Comparison of ENCODE assay signal across 1 cellular context in the genomic region with DNA sequence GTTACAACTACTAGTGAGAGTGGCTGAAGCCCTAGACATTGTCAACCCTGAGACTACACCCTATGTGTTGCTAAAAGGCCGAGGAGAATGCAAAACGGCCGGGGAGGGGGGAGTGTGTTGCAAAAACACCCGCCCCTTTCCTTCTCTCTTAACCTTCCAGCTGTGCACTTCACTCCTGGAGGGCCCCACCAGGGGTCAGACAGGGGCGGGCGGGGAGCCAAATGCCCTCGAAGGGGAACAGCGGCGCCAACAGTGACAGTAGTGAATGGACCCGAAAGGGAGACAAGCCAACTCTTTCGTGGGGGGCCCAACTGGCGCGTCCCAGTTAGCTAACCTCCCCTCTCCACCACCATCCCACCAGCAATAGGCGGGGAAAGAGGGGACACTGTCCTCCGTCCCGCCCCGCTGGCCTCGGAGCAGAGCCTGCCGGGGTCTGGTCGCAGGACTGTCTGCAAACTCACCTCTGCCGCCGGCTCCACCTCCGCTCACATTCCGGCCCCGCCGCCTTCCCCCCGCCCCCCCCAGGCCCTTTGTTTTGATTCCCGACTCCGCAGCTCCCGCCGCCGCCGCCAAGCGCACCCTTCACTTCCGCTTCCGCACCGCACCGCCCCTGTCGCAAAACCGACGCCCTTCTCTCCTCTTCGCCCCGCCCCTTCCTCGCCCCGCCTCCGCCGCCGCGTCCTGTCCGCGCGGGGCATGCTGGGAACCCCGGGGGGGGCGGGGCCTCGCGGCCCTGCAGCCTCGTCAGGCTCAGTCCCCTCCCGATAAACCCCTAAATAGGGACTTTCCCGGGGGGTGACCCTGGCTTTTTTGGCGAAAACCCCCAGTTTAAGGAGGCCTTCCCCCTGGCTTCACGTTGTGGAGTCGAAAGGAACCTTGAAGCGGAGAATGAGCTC.
TF ChIP-seq lines count a peak whose summit lies in the region.

A gene with protein sequence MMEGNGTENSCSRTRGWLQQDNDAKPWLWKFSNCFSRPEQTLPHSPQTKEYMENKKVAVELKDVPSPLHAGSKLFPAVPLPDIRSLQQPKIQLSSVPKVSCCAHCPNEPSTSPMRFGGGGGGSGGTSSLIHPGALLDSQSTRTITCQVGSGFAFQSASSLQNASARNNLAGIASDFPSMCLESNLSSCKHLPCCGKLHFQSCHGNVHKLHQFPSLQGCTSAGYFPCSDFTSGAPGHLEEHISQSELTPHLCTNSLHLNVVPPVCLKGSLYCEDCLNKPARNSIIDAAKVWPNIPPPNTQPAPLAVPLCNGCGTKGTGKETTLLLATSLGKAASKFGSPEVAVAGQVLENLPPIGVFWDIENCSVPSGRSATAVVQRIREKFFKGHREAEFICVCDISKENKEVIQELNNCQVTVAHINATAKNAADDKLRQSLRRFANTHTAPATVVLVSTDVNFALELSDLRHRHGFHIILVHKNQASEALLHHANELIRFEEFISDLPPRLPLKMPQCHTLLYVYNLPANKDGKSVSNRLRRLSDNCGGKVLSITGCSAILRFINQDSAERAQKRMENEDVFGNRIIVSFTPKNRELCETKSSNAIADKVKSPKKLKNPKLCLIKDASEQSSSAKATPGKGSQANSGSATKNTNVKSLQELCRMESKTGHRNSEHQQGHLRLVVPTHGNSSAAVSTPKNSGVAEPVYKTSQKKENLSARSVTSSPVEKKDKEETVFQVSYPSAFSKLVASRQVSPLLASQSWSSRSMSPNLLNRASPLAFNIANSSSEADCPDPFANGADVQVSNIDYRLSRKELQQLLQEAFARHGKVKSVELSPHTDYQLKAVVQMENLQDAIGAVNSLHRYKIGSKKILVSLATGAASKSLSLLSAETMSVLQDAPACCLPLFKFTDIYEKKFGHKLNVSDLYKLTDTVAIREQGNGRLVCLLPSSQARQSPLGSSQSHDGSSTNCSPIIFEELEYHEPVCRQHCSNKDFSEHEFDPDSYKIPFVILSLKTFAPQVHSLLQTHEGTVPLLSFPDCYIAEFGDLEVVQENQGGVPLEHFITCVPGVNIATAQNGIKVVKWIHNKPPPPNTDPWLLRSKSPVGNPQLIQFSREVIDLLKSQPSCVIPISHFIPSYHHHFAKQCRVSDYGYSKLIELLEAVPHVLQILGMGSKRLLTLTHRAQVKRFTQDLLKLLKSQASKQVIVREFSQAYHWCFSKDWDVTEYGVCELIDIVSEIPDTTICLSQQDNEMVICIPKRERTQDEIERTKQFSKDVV (N-terminal part only) (minus strand): TSS at position 598 of the 896 bp plus-strand sequence. CDS start 3,921 bp downstream, outside the sequence.

TF ChIP-seq in GM12878, 131 proteins besides CTCF, POLR2A, EP300 and RAD21 (continued from another document and continues in another):
- TF ChIP-seq ATF7 (IDR thresholded peaks at IDR 0.05; ENCODE audit: low read depth): peak; percentile 87
- TF ChIP-seq ZNF622 (IDR thresholded peaks at IDR 0.05): no peak
- TF ChIP-seq NR2C2 (IDR thresholded peaks at IDR 0.05; ENCODE audit: borderline replicate concordance, control insufficient read depth, insufficient read length, low read depth): no peak
- TF ChIP-seq CHD2 (IDR thresholded peaks at IDR 0.05; ENCODE audit: borderline replicate concordance, low read depth, low read length): peak; percentile 51; the same call in 1 of the 2 replicates
- no peak for TF ChIP-seq SMC3 (IDR thresholded peaks at IDR 0.05; ENCODE audit: borderline replicate concordance, low read length)
- TF ChIP-seq PML (IDR thresholded peaks at IDR 0.05; ENCODE audit: low read length): peak; percentile 79; the same call in 1 of the 2 replicates
- peak; percentile 38; the same call in 1 of the 2 replicates for TF ChIP-seq RB1 (IDR thresholded peaks at IDR 0.05; ENCODE audit: borderline replicate concordance)
- 0 out of 4 replicates have a peak, but pooled peaks of 1 of the 2 experiments have one; percentile 23 for TF ChIP-seq SRF (IDR thresholded peaks at IDR 0.05; ENCODE audit: low read depth in 2 of 2, low read length in 2 of 2)
- TF ChIP-seq NRF1 (conservative IDR thresholded peaks at IDR 0.05; ENCODE audit: low read depth, low read length): no peak
- no peak for TF ChIP-seq NFIC (IDR thresholded peaks at IDR 0.05; ENCODE audit: low read depth, low read length)
- peak; percentile 25; the same call in 1 of the 2 replicates for TF ChIP-seq CREM (IDR thresholded peaks at IDR 0.05; ENCODE audit: low read depth)
- TF ChIP-seq ZSCAN29 (IDR thresholded peaks at IDR 0.05): no peak
- peak; percentile 45 for TF ChIP-seq HCFC1 (IDR thresholded peaks at IDR 0.05; ENCODE audit: low read length)
- no peak for TF ChIP-seq SP1 (IDR thresholded peaks at IDR 0.05; ENCODE audit: low read depth, low read length)
- peak; percentile 66 for TF ChIP-seq KLF5 (IDR thresholded peaks at IDR 0.05; ENCODE audit: partially characterized antibody)
- TF ChIP-seq MYB (IDR thresholded peaks at IDR 0.05; ENCODE audit: borderline replicate concordance, low read depth, low read length): no peak
- peak; percentile 42; the same call in 1 of the 2 replicates for TF ChIP-seq ZBED1 (IDR thresholded peaks at IDR 0.05; ENCODE audit: borderline replicate concordance)
- TF ChIP-seq MXI1 (IDR thresholded peaks at IDR 0.05; ENCODE audit: low read depth, low read length): no peak; the same call in 1 of the 2 replicates
- no peak for TF ChIP-seq SREBF2 (IDR thresholded peaks at IDR 0.05; ENCODE audit: low read length)
- TF ChIP-seq, protein P1, sequence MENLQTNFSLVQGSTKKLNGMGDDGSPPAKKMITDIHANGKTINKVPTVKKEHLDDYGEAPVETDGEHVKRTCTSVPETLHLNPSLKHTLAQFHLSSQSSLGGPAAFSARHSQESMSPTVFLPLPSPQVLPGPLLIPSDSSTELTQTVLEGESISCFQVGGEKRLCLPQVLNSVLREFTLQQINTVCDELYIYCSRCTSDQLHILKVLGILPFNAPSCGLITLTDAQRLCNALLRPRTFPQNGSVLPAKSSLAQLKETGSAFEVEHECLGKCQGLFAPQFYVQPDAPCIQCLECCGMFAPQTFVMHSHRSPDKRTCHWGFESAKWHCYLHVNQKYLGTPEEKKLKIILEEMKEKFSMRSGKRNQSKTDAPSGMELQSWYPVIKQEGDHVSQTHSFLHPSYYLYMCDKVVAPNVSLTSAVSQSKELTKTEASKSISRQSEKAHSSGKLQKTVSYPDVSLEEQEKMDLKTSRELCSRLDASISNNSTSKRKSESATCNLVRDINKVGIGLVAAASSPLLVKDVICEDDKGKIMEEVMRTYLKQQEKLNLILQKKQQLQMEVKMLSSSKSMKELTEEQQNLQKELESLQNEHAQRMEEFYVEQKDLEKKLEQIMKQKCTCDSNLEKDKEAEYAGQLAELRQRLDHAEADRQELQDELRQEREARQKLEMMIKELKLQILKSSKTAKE (IDR thresholded peaks at IDR 0.05; ENCODE audit: low read depth, poor library complexity, severe bottlenecking): peak; percentile 12
- no peak for TF ChIP-seq MEF2A (IDR thresholded peaks at IDR 0.05; ENCODE audit: insufficient read depth, low read depth, low read length)
- TF ChIP-seq SIN3A (IDR thresholded peaks at IDR 0.05; ENCODE audit: low read depth, low read length): peak; percentile 51
- TF ChIP-seq PAX5 (IDR thresholded peaks at IDR 0.05; ENCODE audit: borderline replicate concordance, low read depth, low read length): peak; percentile 27; the same call in 1 of the 2 replicates
- TF ChIP-seq, protein P2, sequence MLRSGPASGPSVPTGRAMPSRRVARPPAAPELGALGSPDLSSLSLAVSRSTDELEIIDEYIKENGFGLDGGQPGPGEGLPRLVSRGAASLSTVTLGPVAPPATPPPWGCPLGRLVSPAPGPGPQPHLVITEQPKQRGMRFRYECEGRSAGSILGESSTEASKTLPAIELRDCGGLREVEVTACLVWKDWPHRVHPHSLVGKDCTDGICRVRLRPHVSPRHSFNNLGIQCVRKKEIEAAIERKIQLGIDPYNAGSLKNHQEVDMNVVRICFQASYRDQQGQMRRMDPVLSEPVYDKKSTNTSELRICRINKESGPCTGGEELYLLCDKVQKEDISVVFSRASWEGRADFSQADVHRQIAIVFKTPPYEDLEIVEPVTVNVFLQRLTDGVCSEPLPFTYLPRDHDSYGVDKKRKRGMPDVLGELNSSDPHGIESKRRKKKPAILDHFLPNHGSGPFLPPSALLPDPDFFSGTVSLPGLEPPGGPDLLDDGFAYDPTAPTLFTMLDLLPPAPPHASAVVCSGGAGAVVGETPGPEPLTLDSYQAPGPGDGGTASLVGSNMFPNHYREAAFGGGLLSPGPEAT (IDR thresholded peaks at IDR 0.05; ENCODE audit: low read depth): peak; percentile 87
- TF ChIP-seq SPI1 (IDR thresholded peaks at IDR 0.05; ENCODE audit: borderline replicate concordance, insufficient read depth, low read depth, low read length): peak; percentile 61; the same call in 1 of the 2 replicates
- no peak for TF ChIP-seq ZNF217 (IDR thresholded peaks at IDR 0.05)
- TF ChIP-seq ZZZ3 (IDR thresholded peaks at IDR 0.05; ENCODE audit: control insufficient read depth, insufficient read length, low read depth): no peak
- 0 out of 2 replicates have a peak, but pooled peaks have one; percentile 58 for TF ChIP-seq GATAD2B (conservative IDR thresholded peaks at IDR 0.05; ENCODE audit: low read depth)
- peak; percentile 94 for TF ChIP-seq FOXK2 (IDR thresholded peaks at IDR 0.05)
- TF ChIP-seq POLR2AphosphoS2 (IDR thresholded peaks at IDR 0.05; ENCODE audit: low read depth, low read length): peak; percentile 69; the same call in 1 of the 2 replicates
- no peak for TF ChIP-seq HDGF (IDR thresholded peaks at IDR 0.05)
- peak; percentile 55 for TF ChIP-seq RUNX3 (IDR thresholded peaks at IDR 0.05; ENCODE audit: low read length)
- TF ChIP-seq POU2F2 (IDR thresholded peaks at IDR 0.05; ENCODE audit: borderline replicate concordance, low read depth, low read length): peak; percentile 71; the same call in 2 of the 3 replicates
- TF ChIP-seq, protein P3, sequence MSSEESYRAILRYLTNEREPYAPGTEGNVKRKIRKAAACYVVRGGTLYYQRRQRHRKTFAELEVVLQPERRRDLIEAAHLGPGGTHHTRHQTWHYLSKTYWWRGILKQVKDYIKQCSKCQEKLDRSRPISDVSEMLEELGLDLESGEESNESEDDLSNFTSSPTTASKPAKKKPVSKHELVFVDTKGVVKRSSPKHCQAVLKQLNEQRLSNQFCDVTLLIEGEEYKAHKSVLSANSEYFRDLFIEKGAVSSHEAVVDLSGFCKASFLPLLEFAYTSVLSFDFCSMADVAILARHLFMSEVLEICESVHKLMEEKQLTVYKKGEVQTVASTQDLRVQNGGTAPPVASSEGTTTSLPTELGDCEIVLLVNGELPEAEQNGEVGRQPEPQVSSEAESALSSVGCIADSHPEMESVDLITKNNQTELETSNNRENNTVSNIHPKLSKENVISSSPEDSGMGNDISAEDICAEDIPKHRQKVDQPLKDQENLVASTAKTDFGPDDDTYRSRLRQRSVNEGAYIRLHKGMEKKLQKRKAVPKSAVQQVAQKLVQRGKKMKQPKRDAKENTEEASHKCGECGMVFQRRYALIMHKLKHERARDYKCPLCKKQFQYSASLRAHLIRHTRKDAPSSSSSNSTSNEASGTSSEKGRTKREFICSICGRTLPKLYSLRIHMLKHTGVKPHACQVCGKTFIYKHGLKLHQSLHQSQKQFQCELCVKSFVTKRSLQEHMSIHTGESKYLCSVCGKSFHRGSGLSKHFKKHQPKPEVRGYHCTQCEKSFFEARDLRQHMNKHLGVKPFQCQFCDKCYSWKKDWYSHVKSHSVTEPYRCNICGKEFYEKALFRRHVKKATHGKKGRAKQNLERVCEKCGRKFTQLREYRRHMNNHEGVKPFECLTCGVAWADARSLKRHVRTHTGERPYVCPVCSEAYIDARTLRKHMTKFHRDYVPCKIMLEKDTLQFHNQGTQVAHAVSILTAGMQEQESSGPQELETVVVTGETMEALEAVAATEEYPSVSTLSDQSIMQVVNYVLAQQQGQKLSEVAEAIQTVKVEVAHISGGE (CRISPR knock-in tag; IDR thresholded peaks at IDR 0.05): no peak
- no peak for TF ChIP-seq WRNIP1 (IDR thresholded peaks at IDR 0.05; ENCODE audit: borderline replicate concordance, low read depth, low read length)
- TF ChIP-seq IRF4 (IDR thresholded peaks at IDR 0.05; ENCODE audit: low read depth, low read length): peak; percentile 22; the same call in 1 of the 2 replicates
- TF ChIP-seq TARDBP (IDR thresholded peaks at IDR 0.05; ENCODE audit: borderline replicate concordance): peak; percentile 54; the same call in 1 of the 2 replicates
- TF ChIP-seq TCF7 (IDR thresholded peaks at IDR 0.05; ENCODE audit: borderline replicate concordance): no peak
- TF ChIP-seq CBX3 (IDR thresholded peaks at IDR 0.05; ENCODE audit: borderline replicate concordance, low read depth): no peak
- no peak for TF ChIP-seq KDM1A (IDR thresholded peaks at IDR 0.05; ENCODE audit: borderline replicate concordance)
- no peak for TF ChIP-seq SIX5 (IDR thresholded peaks at IDR 0.05; ENCODE audit: low read depth, low read length, severe bottlenecking)
- TF ChIP-seq, protein P4, sequence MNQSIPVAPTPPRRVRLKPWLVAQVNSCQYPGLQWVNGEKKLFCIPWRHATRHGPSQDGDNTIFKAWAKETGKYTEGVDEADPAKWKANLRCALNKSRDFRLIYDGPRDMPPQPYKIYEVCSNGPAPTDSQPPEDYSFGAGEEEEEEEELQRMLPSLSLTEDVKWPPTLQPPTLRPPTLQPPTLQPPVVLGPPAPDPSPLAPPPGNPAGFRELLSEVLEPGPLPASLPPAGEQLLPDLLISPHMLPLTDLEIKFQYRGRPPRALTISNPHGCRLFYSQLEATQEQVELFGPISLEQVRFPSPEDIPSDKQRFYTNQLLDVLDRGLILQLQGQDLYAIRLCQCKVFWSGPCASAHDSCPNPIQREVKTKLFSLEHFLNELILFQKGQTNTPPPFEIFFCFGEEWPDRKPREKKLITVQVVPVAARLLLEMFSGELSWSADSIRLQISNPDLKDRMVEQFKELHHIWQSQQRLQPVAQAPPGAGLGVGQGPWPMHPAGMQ (IDR thresholded peaks at IDR 0.05; ENCODE audit: borderline replicate concordance): no peak
- peak; percentile 89; the same call in 1 of the 2 replicates for TF ChIP-seq JUND (IDR thresholded peaks at IDR 0.05; ENCODE audit: low read depth, low read length)
- TF ChIP-seq NBN (IDR thresholded peaks at IDR 0.05): peak; percentile 68
- TF ChIP-seq, protein P5, sequence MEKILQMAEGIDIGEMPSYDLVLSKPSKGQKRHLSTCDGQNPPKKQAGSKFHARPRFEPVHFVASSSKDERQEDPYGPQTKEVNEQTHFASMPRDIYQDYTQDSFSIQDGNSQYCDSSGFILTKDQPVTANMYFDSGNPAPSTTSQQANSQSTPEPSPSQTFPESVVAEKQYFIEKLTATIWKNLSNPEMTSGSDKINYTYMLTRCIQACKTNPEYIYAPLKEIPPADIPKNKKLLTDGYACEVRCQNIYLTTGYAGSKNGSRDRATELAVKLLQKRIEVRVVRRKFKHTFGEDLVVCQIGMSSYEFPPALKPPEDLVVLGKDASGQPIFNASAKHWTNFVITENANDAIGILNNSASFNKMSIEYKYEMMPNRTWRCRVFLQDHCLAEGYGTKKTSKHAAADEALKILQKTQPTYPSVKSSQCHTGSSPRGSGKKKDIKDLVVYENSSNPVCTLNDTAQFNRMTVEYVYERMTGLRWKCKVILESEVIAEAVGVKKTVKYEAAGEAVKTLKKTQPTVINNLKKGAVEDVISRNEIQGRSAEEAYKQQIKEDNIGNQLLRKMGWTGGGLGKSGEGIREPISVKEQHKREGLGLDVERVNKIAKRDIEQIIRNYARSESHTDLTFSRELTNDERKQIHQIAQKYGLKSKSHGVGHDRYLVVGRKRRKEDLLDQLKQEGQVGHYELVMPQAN (conservative IDR thresholded peaks at IDR 0.05): peak; percentile 84
- peak; percentile 54; the same call in 1 of the 2 replicates for TF ChIP-seq YY1 (IDR thresholded peaks at IDR 0.05; ENCODE audit: low read depth, low read length)
- TF ChIP-seq TCF12 (IDR thresholded peaks at IDR 0.05; ENCODE audit: low read depth, low read length): peak; percentile 55; the same call in 1 of the 2 replicates
- no peak for TF ChIP-seq HDAC2 (IDR thresholded peaks at IDR 0.05)
- TF ChIP-seq STAT3 (IDR thresholded peaks at IDR 0.05; ENCODE audit: low read depth, low read length): peak; percentile 41; the same call in 1 of the 2 replicates
